ENCODE assay signal across 3 cellular contexts in genomic region chr5:97443740-97444139, GRCh38.
"Had no signal": no experiment of that assay in that cellular context is flagged by ENCODE, and none has a peak within 500 bp of the region (broad histone marks: within the 10 kb centered on the region; RNA-seq: fewer than 3 reads in every experiment).

No MANE protein-coding gene starts in this region.

- DNase-seq: GDM1, GF-D8 had no signal

- H3K4me3 ChIP-seq: GM12878 had no signal
